22 cellular contexts compared by ENCODE assay signal in genomic region chr3:145623349-145623748, GRCh38.
"Had no signal": no experiment of that assay in that cellular context is flagged by ENCODE, and none has a peak within 500 bp of the region (broad histone marks: within the 10 kb centered on the region; RNA-seq: fewer than 3 reads in every experiment).

No MANE protein-coding gene starts in this region.

- H3K4me2 ChIP-seq: neural progenitor cell had no signal

- H3K36me3 ChIP-seq: ascending aorta, neural progenitor cell, transverse colon had no signal

- H3K9ac ChIP-seq: neural progenitor cell had no signal

- DNase-seq: activated CD4-positive, alpha-beta memory T cell treated with anti-CD3 and anti-CD28 coated beads, Interleukin-2, amount 10 ng/mL, durations not matched to agents 7 days and 5 days; activated CD4-positive, alpha-beta T cell treated with anti-CD3 and anti-CD28 coated beads for 48 hours; activated gamma-delta T cell; endodermal cell; erythroblast; immature natural killer cell; naive thymus-derived CD8-positive, alpha-beta T cell; posterior cingulate gyrus; small intestine; stimulated activated CD4-positive, alpha-beta T cell treated with anti-CD3 and anti-CD28 coated beads, Interleukin-15, amount 100 ng/mL, for 24 hours; transverse colon had no signal

- H3K4me1 ChIP-seq: ascending aorta, neural progenitor cell, transverse colon had no signal

- H2AFZ ChIP-seq: neural progenitor cell had no signal

- FAIRE-seq: small intestine, urothelium cell line had no signal

- H3K27me3 Mint-ChIP-seq: activated CD4-positive, alpha-beta memory T cell treated with anti-CD3 and anti-CD28 coated beads, Interleukin-2, amount 10 ng/mL, durations not matched to agents 7 days and 5 days; activated naive CD4-positive, alpha-beta T cell treated with anti-CD3 and anti-CD28 coated beads, Interleukin-2, amount 50 U/mL, for 24 hours; naive thymus-derived CD8-positive, alpha-beta T cell; stimulated activated memory B cell treated with anti-CD40 and anti-IgM and Interleukin-4, amounts not matched to agents 10 μg/mL and 1 μg/mL and 100 μg/mL, for 72 hours had no signal

- H3K36me3 Mint-ChIP-seq: activated naive CD4-positive, alpha-beta T cell treated with anti-CD3 and anti-CD28 coated beads, Interleukin-2, amount 50 U/mL, for 24 hours; mesothelial cell of epicardium; naive thymus-derived CD8-positive, alpha-beta T cell; neural progenitor cell; stimulated activated memory B cell treated with anti-CD40 and anti-IgM and Interleukin-4, amounts not matched to agents 10 μg/mL and 1 μg/mL and 100 μg/mL, for 72 hours had no signal

- H3K4me3 ChIP-seq: ascending aorta, coronary artery, lung, neural progenitor cell, transverse colon had no signal

- H3K27me3 ChIP-seq: ascending aorta, neural progenitor cell, transverse colon had no signal

- H3K27ac ChIP-seq: ascending aorta, coronary artery, neural progenitor cell, transverse colon had no signal

- H3K4me3 Mint-ChIP-seq: activated CD4-positive, alpha-beta memory T cell treated with anti-CD3 and anti-CD28 coated beads, Interleukin-2, amount 10 ng/mL, durations not matched to agents 7 days and 5 days; activated naive CD4-positive, alpha-beta T cell treated with anti-CD3 and anti-CD28 coated beads, Interleukin-2, amount 50 U/mL, for 24 hours; activated T-helper 1 cell treated with anti-CD3 and anti-CD28 coated beads, Interleukin-12 subunit alpha, Interleukin-12 subunit beta, Interleukin-2, Interleukin-4 antibody, amounts not matched to agents 30 ng/mL and 10 ng/mL and 1 ng/mL, durations not matched to agents 14 hours and 24 hours and 36 hours; endodermal cell; immature natural killer cell; mesothelial cell of epicardium; naive thymus-derived CD8-positive, alpha-beta T cell; neural progenitor cell; stimulated activated memory B cell treated with anti-CD40 and anti-IgM and Interleukin-4, amounts not matched to agents 10 μg/mL and 1 μg/mL and 100 μg/mL, for 72 hours had no signal

- H3K9me3 ChIP-seq: ascending aorta, transverse colon had no signal

- H3K9me3 Mint-ChIP-seq: activated naive CD4-positive, alpha-beta T cell treated with anti-CD3 and anti-CD28 coated beads, Interleukin-2, amount 50 U/mL, for 24 hours; endodermal cell; mesothelial cell of epicardium; neural progenitor cell; stimulated activated memory B cell treated with anti-CD40 and anti-IgM and Interleukin-4, amounts not matched to agents 10 μg/mL and 1 μg/mL and 100 μg/mL, for 72 hours had no signal

- H3K4me1 Mint-ChIP-seq: activated CD4-positive, alpha-beta memory T cell treated with anti-CD3 and anti-CD28 coated beads, Interleukin-2, amount 10 ng/mL, durations not matched to agents 7 days and 5 days; activated naive CD4-positive, alpha-beta T cell treated with anti-CD3 and anti-CD28 coated beads, Interleukin-2, amount 50 U/mL, for 24 hours; endodermal cell; immature natural killer cell; naive thymus-derived CD8-positive, alpha-beta T cell; stimulated activated memory B cell treated with anti-CD40 and anti-IgM and Interleukin-4, amounts not matched to agents 10 μg/mL and 1 μg/mL and 100 μg/mL, for 72 hours had no signal

- ATAC-seq: left lobe of liver; naive thymus-derived CD8-positive, alpha-beta T cell; sciatic nerve; stimulated activated memory B cell treated with anti-CD40 and anti-IgM and Interleukin-4, amounts not matched to agents 10 μg/mL and 1 μg/mL and 100 μg/mL, for 72 hours had no signal

- H3K27ac Mint-ChIP-seq: activated CD4-positive, alpha-beta memory T cell treated with anti-CD3 and anti-CD28 coated beads, Interleukin-2, amount 10 ng/mL, durations not matched to agents 7 days and 5 days; activated naive CD4-positive, alpha-beta T cell treated with anti-CD3 and anti-CD28 coated beads, Interleukin-2, amount 50 U/mL, for 24 hours; activated T-helper 1 cell treated with anti-CD3 and anti-CD28 coated beads, Interleukin-12 subunit alpha, Interleukin-12 subunit beta, Interleukin-2, Interleukin-4 antibody, amounts not matched to agents 30 ng/mL and 10 ng/mL and 1 ng/mL, durations not matched to agents 14 hours and 24 hours and 36 hours; endodermal cell; immature natural killer cell; mesothelial cell of epicardium; naive thymus-derived CD8-positive, alpha-beta T cell; neural progenitor cell; stimulated activated memory B cell treated with anti-CD40 and anti-IgM and Interleukin-4, amounts not matched to agents 10 μg/mL and 1 μg/mL and 100 μg/mL, for 72 hours had no signal
